ENCODE assay signal across 8 cellular contexts in the genomic region with DNA sequence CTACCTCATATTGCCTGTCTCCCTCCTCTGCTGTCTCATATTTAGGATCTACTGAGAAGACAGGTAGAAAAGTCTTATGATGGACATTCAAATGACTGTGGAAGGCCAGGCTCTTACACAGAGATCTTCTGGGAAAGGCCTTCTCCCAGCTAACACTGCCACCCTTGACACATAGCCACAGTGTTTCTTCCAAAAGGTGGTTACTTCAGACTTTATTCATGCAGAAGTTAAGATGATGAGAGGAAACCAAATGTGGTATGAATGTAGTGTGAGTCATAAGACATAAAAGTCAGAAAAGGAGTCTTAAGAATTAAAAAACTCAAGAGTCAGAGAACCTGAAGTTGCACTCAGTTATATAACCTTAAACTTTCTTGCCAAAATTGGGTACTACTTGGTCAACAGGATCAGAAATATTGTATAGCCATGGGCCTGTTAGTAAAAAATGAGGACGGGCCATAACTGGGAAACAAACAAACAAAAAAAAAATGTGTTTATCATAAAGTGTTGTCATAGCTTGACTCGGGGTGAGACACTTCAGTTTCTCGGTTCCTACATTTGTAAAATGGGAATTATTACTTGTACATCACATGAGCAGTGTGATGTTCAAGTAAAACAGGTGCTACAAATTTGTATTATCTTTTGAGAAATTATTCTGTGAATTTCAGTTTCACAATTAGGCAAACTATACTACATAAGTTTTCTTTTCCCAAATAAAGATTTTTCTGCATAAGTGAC. TPM values are rescaled to one million over a fixed set of nuclear protein-coding genes. Genes with fewer than 3 reads are reported as not detected.
DNase-seq lines count a peak whose midpoint lies in the region; ATAC-seq, FAIRE-seq and TF ChIP-seq lines count a peak whose summit lies in the region.

No MANE protein-coding gene starts in this region.

- dilution Hi-C loops in keratinocyte (cut with MboI; ENCODE audit: extremely low pct_ligation_motif_present, low sequenced_read_pairs) = no loop called here

- no peaks in the 10 kb centered on the region for H3K9me1 ChIP-seq in keratinocyte (ENCODE audit: control insufficient read depth, extremely low read depth, insufficient read depth, low read length)

- peak; percentile 47 for ATAC-seq in GM21360 (IDR thresholded peaks at IDR 0.05; ENCODE audit: unreplicated experiment)
- peak; percentile 74 to 76 for ATAC-seq in activated T-cell treated with anti-CD3 and anti-CD28 coated beads, Interleukin-2, amount 50 U/mL, for 72 hours (replicated peaks in 1 of 2)
- ATAC-seq in stimulated activated naive CD8-positive, alpha-beta T cell treated with anti-CD3 and anti-CD28 coated beads, Interleukin-15, amount 100 ng/mL, for 72 hours = peak; percentile 71

- H3K79me2 ChIP-seq in KMS-11 (ENCODE audit: insufficient read depth, low read depth) (peaks cover 32% of the 10 kb centered on the region), keratinocyte (ENCODE audit: control insufficient read depth, insufficient read depth, low read length) (peaks cover 30% of the 10 kb centered on the region)

- peak overlapping the region; percentile 98 for H3K27ac Mint-ChIP-seq in activated T-cell treated with anti-CD3 and anti-CD28 coated beads, Interleukin-2, amount 50 U/mL, for 72 hours
- peak overlapping the region; percentile 97 to 99 for H3K27ac Mint-ChIP-seq in stimulated activated naive CD8-positive, alpha-beta T cell treated with anti-CD3 and anti-CD28 coated beads, Interleukin-15, amount 100 ng/mL, for 72 hours

- H3K36me3 ChIP-seq in KMS-11 (ENCODE audit: insufficient read depth) = no peaks in the 10 kb centered on the region
- H3K36me3 ChIP-seq in keratinocyte (ENCODE audit: control insufficient read depth in 2 of 2, extremely low read depth in 1 of 2, insufficient read depth in 2 of 2, low read length in 2 of 2) = peaks cover 0 to 4% of the 10 kb centered on the region in 2 experiments

- peak overlapping the region; percentile 90 for H3K27ac ChIP-seq in KMS-11
- peak overlapping the region; percentile 89 for H3K27ac ChIP-seq in keratinocyte (ENCODE audit: control insufficient read depth, insufficient read depth, low read length)

- H3K27me3 Mint-ChIP-seq in activated T-cell treated with anti-CD3 and anti-CD28 coated beads, Interleukin-2, amount 50 U/mL, for 72 hours (ENCODE audit: low read depth) = no peaks in the 10 kb centered on the region
- H3K27me3 Mint-ChIP-seq in stimulated activated naive CD8-positive, alpha-beta T cell treated with anti-CD3 and anti-CD28 coated beads, Interleukin-15, amount 100 ng/mL, for 72 hours = no peaks in the 10 kb centered on the region

- peak overlapping the region; percentile 94 to 95 for H3K4me3 Mint-ChIP-seq in activated T-cell treated with anti-CD3 and anti-CD28 coated beads, Interleukin-2, amount 50 U/mL, for 72 hours
- H3K4me3 Mint-ChIP-seq in stimulated activated naive CD8-positive, alpha-beta T cell treated with anti-CD3 and anti-CD28 coated beads, Interleukin-15, amount 100 ng/mL, for 72 hours = peak overlapping the region; percentile 80 to 82

- H3K36me3 Mint-ChIP-seq in activated T-cell treated with anti-CD3 and anti-CD28 coated beads, Interleukin-2, amount 50 U/mL, for 72 hours (ENCODE audit: insufficient read depth in 2 of 2) = no peaks in the 10 kb centered on the region

- no peaks in the 10 kb centered on the region for H3K9me3 Mint-ChIP-seq in activated T-cell treated with anti-CD3 and anti-CD28 coated beads, Interleukin-2, amount 50 U/mL, for 72 hours
- H3K9me3 Mint-ChIP-seq in stimulated activated naive CD8-positive, alpha-beta T cell treated with anti-CD3 and anti-CD28 coated beads, Interleukin-15, amount 100 ng/mL, for 72 hours = peaks cover 0 to 5% of the 10 kb centered on the region in 2 donors

- peak; percentile 88 for DNase-seq in CD1c-positive myeloid dendritic cell (ENCODE audit: extremely low spot score)
- peak; percentile 54 to 58 for DNase-seq in activated T-cell treated with anti-CD3 and anti-CD28 coated beads, Interleukin-2, amount 50 U/mL, for 72 hours
- DNase-seq in keratinocyte (ENCODE audit: low read depth, low spot score) = peak; percentile 49
- DNase-seq in stimulated activated naive CD8-positive, alpha-beta T cell treated with anti-CD3 and anti-CD28 coated beads, Interleukin-15, amount 100 ng/mL, for 72 hours = peak; percentile 20 to 52
- DNase-seq in NCI-H187 treated with DMSO at 0.1 percent for 48 hours (lab: John Stamatoyannopoulos, UW) = no peak
- no peak for DNase-seq in SK-N-DZ (ENCODE audit: low spot score)

- peak overlapping the region; percentile 87 for H3K9ac ChIP-seq in KMS-11
- peak overlapping the region; percentile 89 for H3K9ac ChIP-seq in keratinocyte (ENCODE audit: control insufficient read depth, extremely low read depth, insufficient read depth, low read length)

- peak overlapping the region; percentile 79 for H2AFZ ChIP-seq in KMS-11 (ENCODE audit: low read depth)
- H2AFZ ChIP-seq in keratinocyte (ENCODE audit: control insufficient read depth, low read length) = no peak overlapping the region

- FAIRE-seq in keratinocyte (lab: Jason Lieb, UNC) = no peak

- peaks cover 69% of the 10 kb centered on the region for H3K4me1 Mint-ChIP-seq in activated T-cell treated with anti-CD3 and anti-CD28 coated beads, Interleukin-2, amount 50 U/mL, for 72 hours (ENCODE audit: low read depth)
- peaks cover 65% of the 10 kb centered on the region for H3K4me1 Mint-ChIP-seq in stimulated activated naive CD8-positive, alpha-beta T cell treated with anti-CD3 and anti-CD28 coated beads, Interleukin-15, amount 100 ng/mL, for 72 hours

- H3K4me3 ChIP-seq in KMS-11 (IDR thresholded peaks at IDR 0.05; ENCODE audit: insufficient read depth, low read depth, low read length) (no peak overlapping the region), keratinocyte (ENCODE audit: control insufficient read depth in 2 of 3, extremely low read depth in 1 of 3, insufficient read depth in 2 of 3, low read depth in 1 of 3, low read length in 3 of 3) (no peak overlapping the region)

- H4K20me1 ChIP-seq in KMS-11 (ENCODE audit: insufficient read depth) (no peaks in the 10 kb centered on the region), keratinocyte (ENCODE audit: control insufficient read depth, extremely low read depth, insufficient read depth, low read length) (no peaks in the 10 kb centered on the region)

- H3K27me3 ChIP-seq in KMS-11 (ENCODE audit: insufficient read depth, low read depth) (no peaks in the 10 kb centered on the region), keratinocyte (ENCODE audit: control insufficient read depth, extremely low read depth, insufficient read depth, low read length) (no peaks in the 10 kb centered on the region)

- peaks cover 61% of the 10 kb centered on the region for H3K4me1 ChIP-seq in KMS-11 (ENCODE audit: low read depth, poor library complexity, severe bottlenecking)
- peaks cover 22% of the 10 kb centered on the region for H3K4me1 ChIP-seq in keratinocyte (ENCODE audit: control insufficient read depth, extremely low read depth, insufficient read depth, low read length)

- H3K9me3 ChIP-seq in keratinocyte (ENCODE audit: control insufficient read depth, low read depth, low read length) = no peaks in the 10 kb centered on the region

- no peak for TF ChIP-seq CTCF in KMS-11 (conservative IDR thresholded peaks at IDR 0.05; ENCODE audit: low read depth, low read length)
- TF ChIP-seq CTCF in keratinocyte (optimal IDR thresholded peaks at IDR 0.05 in 1 of 3, IDR thresholded peaks at IDR 0.05 in 1 of 3, conservative IDR thresholded peaks at IDR 0.05 in 1 of 3; ENCODE audit: extremely low read depth in 1 of 3, insufficient read depth in 2 of 3, low read length in 3 of 3) = no peak

- H3K4me2 ChIP-seq in KMS-11 (peak overlapping the region; percentile 71), keratinocyte (ENCODE audit: control insufficient read depth, extremely low read depth, insufficient read depth, low read depth, low read length) (peak overlapping the region; percentile 82)

RNA-seq across cellular contexts. Expression of gene DENND1B, which starts 1.2 kb away (rescaled TPM):
- 10 to 100 TPM; 17.7 to 19.9 TPM for total RNA-seq in activated T-cell treated with anti-CD3 and anti-CD28 coated beads, Interleukin-2, amount 50 U/mL, for 72 hours
- polyA plus RNA-seq in keratinocyte = 4.8 to 7.6 TPM (median 5.2 TPM) in 3 replicates
- polyA plus RNA-seq in keratinocyte (2011; ENCODE audit: low read depth) = 4.1 TPM
- 2.7 and 7.0 TPM in 2 replicates for polyA plus RNA-seq in keratinocyte (2011; cell fraction: cytosol; rRNA removed)
- 9.5 and 11.2 TPM in 2 replicates for polyA plus RNA-seq in keratinocyte (2011; cell fraction: nucleus; rRNA removed)
- 4.4 TPM in 2 replicates for polyA plus RNA-seq in keratinocyte (2012; ENCODE audit: low replicate concordance)
- 8.1 to 36.8 TPM (median 22.4 TPM) in 3 replicates for polyA minus RNA-seq in keratinocyte
- 6.1 TPM for polyA minus RNA-seq in keratinocyte (2011; cell fraction: cytosol; rRNA and poly(A)+ RNA removed)
- 31.0 and 55.8 TPM in 2 replicates for polyA minus RNA-seq in keratinocyte (2011; cell fraction: nucleus; rRNA and poly(A)+ RNA removed)
- polyA plus RNA-seq in SK-N-DZ (2014; cell fraction: cytosol; rRNA removed) = 1.0 and 1.4 TPM in 2 replicates
- 0.80 and 1.5 TPM in 2 replicates for polyA plus RNA-seq in SK-N-DZ (2014; cell fraction: nucleus; rRNA removed)

Comparison
In these comparisons a context has a peak if more than half of its experiments do, and no peak if none do; other contexts are left out.
1. DNase-seq: peak in CD1c-positive myeloid dendritic cell (single experiment), activated T-cell treated with anti-CD3 and anti-CD28 coated beads, Interleukin-2, amount 50 U/mL, for 72 hours (2 of 2), keratinocyte (single experiment) and stimulated activated naive CD8-positive, alpha-beta T cell treated with anti-CD3 and anti-CD28 coated beads, Interleukin-15, amount 100 ng/mL, for 72 hours (2 of 2); none in NCI-H187 treated with DMSO at 0.1 percent for 48 hours (single experiment) and SK-N-DZ (single experiment).
2. Peak in every context shown above with its lines, with median percentiles within 50 percentile points of each other: ATAC-seq.